In genomic region chr1:236556606-236557005, GRCh38 we compare ENCODE assay signal across 22 cellular contexts.
"Had no signal": no experiment of that assay in that cellular context is flagged by ENCODE, and none has a peak within 500 bp of the region (broad histone marks: within the 10 kb centered on the region; RNA-seq: fewer than 3 reads in every experiment).

No MANE protein-coding gene starts in this region.

- FAIRE-seq: RCC 7860 had no signal

- H3K27ac ChIP-seq: SJSA1, SK-N-MC had no signal

- DNase-seq: IMR-90, Karpas-422, KG1, MM.1S, NCI-H1092 treated with DMSO at 0.1 percent for 48 hours, NCI-H1436, NCI-H187, NCI-H2029, NCI-H2081 treated with DMSO at 0.1 percent for 48 hours, NCI-H2171, NCI-H226, NCI-H446, NCI-H510A, NCI-H524 treated with DMSO at 0.1 percent for 48 hours, NCI-H69, NCI-H774, Right ventricle myocardium superior, RPMI8226, SIG-M5 had no signal

- H3K9me3 ChIP-seq: SJSA1 had no signal

- H3K27me3 ChIP-seq: SJSA1 had no signal

- H3K4me3 ChIP-seq: SJSA1, SK-N-MC had no signal

- H3K4me1 ChIP-seq: SJSA1 had no signal
